In the genomic region with DNA sequence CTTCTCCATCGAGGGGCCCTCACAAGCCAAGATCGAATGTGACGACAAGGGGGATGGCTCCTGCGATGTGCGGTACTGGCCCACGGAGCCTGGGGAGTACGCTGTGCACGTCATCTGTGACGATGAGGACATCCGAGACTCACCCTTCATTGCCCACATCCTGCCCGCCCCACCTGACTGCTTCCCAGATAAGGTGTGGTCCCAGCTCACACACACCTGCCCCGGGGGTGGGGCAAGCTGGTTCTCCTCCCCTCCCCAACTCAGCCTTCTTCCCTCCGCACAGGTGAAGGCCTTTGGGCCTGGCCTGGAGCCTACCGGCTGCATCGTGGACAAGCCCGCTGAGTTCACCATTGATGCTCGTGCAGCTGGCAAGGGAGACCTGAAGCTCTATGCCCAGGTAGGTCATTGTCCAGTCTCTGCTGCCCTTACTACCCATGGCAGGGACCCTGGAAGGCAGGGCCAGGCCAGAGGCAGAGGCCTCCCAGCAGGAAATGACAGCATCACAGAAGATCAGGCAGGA, we compare ENCODE assay signal across 14 cellular contexts. TPM values are rescaled to one million over a fixed set of nuclear protein-coding genes. Genes with fewer than 3 reads are reported as not detected.
DNase-seq lines count a peak whose midpoint lies in the region; ATAC-seq and TF ChIP-seq lines count a peak whose summit lies in the region.
"Had no signal": no experiment of that assay in that cellular context is flagged by ENCODE, and none has a peak within 500 bp of the region (broad histone marks: within the 10 kb centered on the region; RNA-seq: fewer than 3 reads in every experiment).

No MANE protein-coding gene starts in this region.

- no peak overlapping the region for H3K27ac Mint-ChIP-seq in HFFc6
- no peak overlapping the region for H3K27ac Mint-ChIP-seq in endothelial cell (ENCODE audit: unreplicated experiment)
- H3K27ac Mint-ChIP-seq: activated naive CD4-positive, alpha-beta T cell treated with anti-CD3 and anti-CD28 coated beads, Interleukin-2, amount 50 U/mL, for 24 hours had no signal

- peaks cover 25% of the 10 kb centered on the region for H3K36me3 Mint-ChIP-seq in HFFc6 (ENCODE audit: low read depth)
- no peaks in the 10 kb centered on the region for H3K36me3 Mint-ChIP-seq in endothelial cell (ENCODE audit: low read depth, unreplicated experiment)
- H3K36me3 Mint-ChIP-seq: activated naive CD4-positive, alpha-beta T cell treated with anti-CD3 and anti-CD28 coated beads, Interleukin-2, amount 50 U/mL, for 24 hours had no signal

- H3K9me3 Mint-ChIP-seq in HFFc6 (no peaks in the 10 kb centered on the region), endothelial cell (ENCODE audit: unreplicated experiment) (no peaks in the 10 kb centered on the region)
- H3K9me3 Mint-ChIP-seq: activated naive CD4-positive, alpha-beta T cell treated with anti-CD3 and anti-CD28 coated beads, Interleukin-2, amount 50 U/mL, for 24 hours had no signal

- H3K36me3 ChIP-seq in left ventricle myocardium inferior, result peaks cover 99% of the 10 kb centered on the region
- no peaks in the 10 kb centered on the region for H3K36me3 ChIP-seq in lower lobe of right lung
- H3K36me3 ChIP-seq: pancreas, spleen, uterus had no signal

- H3K4me3 ChIP-seq in left ventricle myocardium inferior (no peak overlapping the region), lower lobe of right lung (no peak overlapping the region)
- H3K4me3 ChIP-seq: body of pancreas, pancreas, spleen, uterus had no signal

- H3K27me3 Mint-ChIP-seq in HFFc6 (ENCODE audit: insufficient read depth) (peaks cover 8% of the 10 kb centered on the region), endothelial cell (ENCODE audit: unreplicated experiment) (peaks cover 18% of the 10 kb centered on the region)
- H3K27me3 Mint-ChIP-seq: activated naive CD4-positive, alpha-beta T cell treated with anti-CD3 and anti-CD28 coated beads, Interleukin-2, amount 50 U/mL, for 24 hours had no signal

- DNase-seq in left ventricle myocardium inferior (peak; percentile 14), cardiac septum (ENCODE audit: low spot score) (no peak), T follicular helper cell (ENCODE audit: low read depth) (peak; percentile 19), lower lobe of right lung (peak; percentile 46), HFFc6 (no peak), NCI-H2171 treated with DMSO at 0.1 percent for 48 hours (lab: John Stamatoyannopoulos, UW) (no peak), endothelial cell (ENCODE audit: low spot score) (no peak), LoVo (ENCODE audit: low spot score) (no peak)
- DNase-seq: NCI-H187 treated with DMSO at 0.1 percent for 48 hours, spleen had no signal

- no peak for ATAC-seq in lower lobe of right lung

- peak overlapping the region; percentile 96 for H3K27ac ChIP-seq in left ventricle myocardium inferior (replicated peaks)
- no peak overlapping the region for H3K27ac ChIP-seq in lower lobe of right lung
- H3K27ac ChIP-seq: body of pancreas, pancreas, spleen, uterus had no signal

- H3K27me3 ChIP-seq in left ventricle myocardium inferior (ENCODE audit: low read depth), result no peaks in the 10 kb centered on the region
- H3K27me3 ChIP-seq in lower lobe of right lung (ENCODE audit: low read depth), result no peaks in the 10 kb centered on the region
- H3K27me3 ChIP-seq: body of pancreas, pancreas, spleen, uterus had no signal

- intact Hi-C loops in left ventricle myocardium inferior (cut with micrococcal nuclease), result no loop called here
- intact Hi-C loops in cardiac septum (cut with DNase I), result no loop called here
- intact Hi-C loops in lower lobe of right lung (cut with DNase I), result no loop called here

- H3K4me3 Mint-ChIP-seq in HFFc6, result no peak overlapping the region
- H3K4me3 Mint-ChIP-seq in endothelial cell (ENCODE audit: unreplicated experiment), result no peak overlapping the region
- H3K4me3 Mint-ChIP-seq: activated naive CD4-positive, alpha-beta T cell treated with anti-CD3 and anti-CD28 coated beads, Interleukin-2, amount 50 U/mL, for 24 hours had no signal

- no peaks in the 10 kb centered on the region for H3K9me3 ChIP-seq in left ventricle myocardium inferior (replicated peaks)
- H3K9me3 ChIP-seq in lower lobe of right lung, result no peaks in the 10 kb centered on the region
- H3K9me3 ChIP-seq: body of pancreas, pancreas, spleen, uterus had no signal

- H3K4me1 ChIP-seq in left ventricle myocardium inferior (peaks cover 47% of the 10 kb centered on the region), lower lobe of right lung (no peaks in the 10 kb centered on the region)
- H3K4me1 ChIP-seq: body of pancreas, pancreas had no signal

- H3K4me1 Mint-ChIP-seq in HFFc6 (ENCODE audit: low read depth), result peaks cover 5% of the 10 kb centered on the region; the same call in 1 of the 2 replicates
- H3K4me1 Mint-ChIP-seq in endothelial cell (ENCODE audit: unreplicated experiment), result no peaks in the 10 kb centered on the region
- H3K4me1 Mint-ChIP-seq: activated naive CD4-positive, alpha-beta T cell treated with anti-CD3 and anti-CD28 coated beads, Interleukin-2, amount 50 U/mL, for 24 hours had no signal

- TF ChIP-seq CTCF in left ventricle myocardium inferior (IDR thresholded peaks at IDR 0.05; ENCODE audit: borderline replicate concordance) (no peak), lower lobe of right lung (IDR thresholded peaks at IDR 0.05) (no peak), HFFc6 (IDR thresholded peaks at IDR 0.05) (no peak), endothelial cell (IDR thresholded peaks at IDR 0.05; ENCODE audit: unreplicated experiment) (no peak)

RNA-seq across cellular contexts. Expression of a gene that starts 11.0 kb away (rescaled TPM):
- total RNA-seq in left ventricle myocardium inferior (839 TPM), cardiac septum (1,261 TPM), lower lobe of right lung (11.7 TPM), endothelial cell (ENCODE audit: unreplicated experiment) (7.7 TPM)
- total RNA-seq in HFFc6 (2021; fragmentation: NEBNext Ultra II Directional; extraction: Animal tissue kit (Norgen Biotek cat#: 25700)), result 100 to 1,000 TPM; 492 to 540 (median 512) TPM

RNA-seq across cellular contexts. Expression of a gene that starts 21.4 kb away (rescaled TPM):
- total RNA-seq in left ventricle myocardium inferior (101 TPM), cardiac septum (80.0 TPM), lower lobe of right lung (208 TPM), endothelial cell (ENCODE audit: unreplicated experiment) (132 TPM)
- total RNA-seq in HFFc6 (2021; fragmentation: NEBNext Ultra II Directional; extraction: Animal tissue kit (Norgen Biotek cat#: 25700)), result 100 to 1,000 TPM; 179 to 212 (median 193) TPM

RNA-seq across cellular contexts. Expression of a gene that starts 49.5 kb away (rescaled TPM):
- 8.2 TPM for total RNA-seq in left ventricle myocardium inferior
- total RNA-seq in cardiac septum, result 14.5 TPM
- total RNA-seq in lower lobe of right lung, result 3.0 TPM
- 10 to 100 TPM in 4 of 6 experiments, 1 to 10 TPM in 2; 7.4 to 16.5 (median 13.7) TPM for total RNA-seq in HFFc6 (2021; fragmentation: NEBNext Ultra II Directional; extraction: Animal tissue kit (Norgen Biotek cat#: 25700))
- total RNA-seq in endothelial cell (ENCODE audit: unreplicated experiment), result 31.5 TPM

Comparison
In these comparisons a context has a peak if more than half of its experiments do, and no peak if none do; other contexts are left out.
1. DNase-seq: peak in left ventricle myocardium inferior (single experiment), T follicular helper cell (single experiment) and lower lobe of right lung (single experiment); none in cardiac septum (single experiment), HFFc6 (single experiment), NCI-H2171 treated with DMSO at 0.1 percent for 48 hours (single experiment), endothelial cell (single experiment) and LoVo (single experiment).
2. RNA of a gene that starts 11.0 kb away (total RNA-seq): 1,261 TPM in cardiac septum (single experiment), 839 TPM in left ventricle myocardium inferior (single experiment) and 492 to 540 TPM in HFFc6; 11.7 TPM in lower lobe of right lung (single experiment) and 7.7 TPM in endothelial cell (single experiment); every median in the first group is over 10 times any median in the second.